Comparison of ENCODE assay signal across 7 cellular contexts in genomic region chr19:50679177-50680125, GRCh38. TPM values are rescaled to one million over a fixed set of nuclear protein-coding genes. Genes with fewer than 3 reads are reported as not detected.
DNase-seq lines count a peak whose midpoint lies in the region; ATAC-seq, FAIRE-seq and TF ChIP-seq lines count a peak whose summit lies in the region.

No MANE protein-coding gene starts in this region.

- H3K4me3 ChIP-seq in fibroblast of the aortic adventitia (ENCODE audit: low read depth, low read length) = no peak overlapping the region

- no peak overlapping the region for H3K4me3 Mint-ChIP-seq in activated T-cell treated with anti-CD3 and anti-CD28 coated beads, Interleukin-2, amount 50 U/mL, for 4 hours

- DNase-seq in RCC 7860 (ENCODE audit: low spot score) (peak; percentile 28), fibroblast of the aortic adventitia (ENCODE audit: low read depth) (peak; percentile 60), occipital lobe (lab: John Stamatoyannopoulos, UW) (peak; percentile 53), superior temporal gyrus (ENCODE audit: extremely low spot score) (peak; percentile 86)
- DNase-seq in activated T-cell treated with anti-CD3 and anti-CD28 coated beads, Interleukin-2, amount 50 U/mL, for 4 hours = peak; percentile 73

- H3K27me3 Mint-ChIP-seq in activated T-cell treated with anti-CD3 and anti-CD28 coated beads, Interleukin-2, amount 50 U/mL, for 4 hours (ENCODE audit: low read depth) = peaks cover 57% of the 10 kb centered on the region

- no peak for FAIRE-seq in RCC 7860 (lab: Jason Lieb, UNC)

- no peaks in the 10 kb centered on the region for H3K36me3 Mint-ChIP-seq in activated T-cell treated with anti-CD3 and anti-CD28 coated beads, Interleukin-2, amount 50 U/mL, for 4 hours (ENCODE audit: insufficient read depth)

- peaks cover 5% of the 10 kb centered on the region for H3K4me1 Mint-ChIP-seq in activated T-cell treated with anti-CD3 and anti-CD28 coated beads, Interleukin-2, amount 50 U/mL, for 4 hours (ENCODE audit: low read depth)

- no peak for TF ChIP-seq CTCF in fibroblast of the aortic adventitia (IDR thresholded peaks at IDR 0.05; ENCODE audit: insufficient read depth, low read length)

- ATAC-seq in GM18498 (IDR thresholded peaks at IDR 0.05; ENCODE audit: unreplicated experiment) = peak; percentile 78
- ATAC-seq in HG03342 (IDR thresholded peaks at IDR 0.05; ENCODE audit: unreplicated experiment) = peak; percentile 67
- peak; percentile 98 to 99 for ATAC-seq in activated T-cell treated with anti-CD3 and anti-CD28 coated beads, Interleukin-2, amount 50 U/mL, for 4 hours

- no peaks in the 10 kb centered on the region for H3K9me3 Mint-ChIP-seq in activated T-cell treated with anti-CD3 and anti-CD28 coated beads, Interleukin-2, amount 50 U/mL, for 4 hours

RNA-seq across cellular contexts. Expression of gene C19orf81, which starts 30.2 kb away (rescaled TPM):
- total RNA-seq in activated T-cell treated with anti-CD3 and anti-CD28 coated beads, Interleukin-2, amount 50 U/mL, for 4 hours = under 1 TPM in 1 of 3 donors, not detected in 2; 0.95 TPM
- total RNA-seq in fibroblast of the aortic adventitia (ENCODE audit: low replicate concordance) (not detected in 2 replicates), occipital lobe (2.3 TPM)

RNA-seq across cellular contexts. Expression of gene SYT3, which starts 39.8 kb away (rescaled TPM):
- 1 to 10 TPM in 1 of 3 donors, under 1 TPM in 2; 0.35 to 1.2 (median 0.66) TPM for total RNA-seq in activated T-cell treated with anti-CD3 and anti-CD28 coated beads, Interleukin-2, amount 50 U/mL, for 4 hours
- total RNA-seq in fibroblast of the aortic adventitia (ENCODE audit: low replicate concordance) (0.09 TPM in 1 of 2 replicates, not detected in the other), occipital lobe (17.0 TPM)

RNA-seq across cellular contexts. Expression of gene SHANK1, which starts 40.2 kb away (rescaled TPM):
- total RNA-seq in activated T-cell treated with anti-CD3 and anti-CD28 coated beads, Interleukin-2, amount 50 U/mL, for 4 hours = under 1 TPM in 1 of 3 donors, not detected in 2; 0.03 TPM
- total RNA-seq in fibroblast of the aortic adventitia (ENCODE audit: low replicate concordance) = 2.6 and 4.2 TPM in 2 replicates
- total RNA-seq in occipital lobe = 15.9 TPM

RNA-seq across cellular contexts. Expression of gene CLEC11A, which starts 43.7 kb away (rescaled TPM):
- 1 to 10 TPM in 2 of 3 donors, under 1 TPM in 1; 0.52 to 1.4 (median 1.4) TPM for total RNA-seq in activated T-cell treated with anti-CD3 and anti-CD28 coated beads, Interleukin-2, amount 50 U/mL, for 4 hours
- total RNA-seq in fibroblast of the aortic adventitia (ENCODE audit: low replicate concordance) = 21.8 and 71.8 TPM in 2 replicates
- total RNA-seq in occipital lobe = 2.5 TPM

Comparison
In these comparisons a context has a peak if more than half of its experiments do, and no peak if none do; other contexts are left out.
1. DNase-seq: peak in every context shown above with its lines; median percentile 86 in superior temporal gyrus; 73 in activated T-cell treated with anti-CD3 and anti-CD28 coated beads, Interleukin-2, amount 50 U/mL, for 4 hours; 60 in fibroblast of the aortic adventitia; 53 in occipital lobe; 28 in RCC 7860.